ENCODE assay signal across 35 cellular contexts in the genomic region with DNA sequence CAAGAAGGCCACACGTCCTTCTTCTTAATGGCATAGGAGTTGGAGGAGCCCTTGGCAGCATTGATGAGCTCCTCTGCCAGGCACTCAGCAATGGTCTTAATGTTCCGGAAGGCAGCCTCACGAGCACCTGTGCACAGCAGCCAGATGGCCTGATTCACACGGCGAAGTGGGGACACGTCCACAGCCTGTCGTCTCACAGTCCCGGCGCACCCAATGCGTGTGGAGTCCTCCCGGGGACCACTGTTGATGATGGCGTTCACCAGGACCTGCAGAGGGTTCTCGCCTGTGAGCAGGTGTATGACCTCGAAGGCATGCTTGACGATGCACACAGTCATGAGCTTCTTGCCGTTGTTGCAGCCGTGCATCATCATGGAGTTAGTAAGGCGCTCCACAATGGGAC. TPM values are rescaled to one million over a fixed set of nuclear protein-coding genes. Genes with fewer than 3 reads are reported as not detected.
DNase-seq lines count a peak whose midpoint lies in the region; ATAC-seq, FAIRE-seq and TF ChIP-seq lines count a peak whose summit lies in the region.
"Had no signal": no experiment of that assay in that cellular context is flagged by ENCODE, and none has a peak within 500 bp of the region (broad histone marks: within the 10 kb centered on the region; RNA-seq: fewer than 3 reads in every experiment).

No MANE protein-coding gene starts in this region.

- POLR2A ChIA-PET in HepG2 (lab: Yijun Ruan, JAX) = no interaction called here

- H2AFZ ChIP-seq in HepG2 (ENCODE audit: low read length) = no peak overlapping the region

- TF ChIP-seq EP300 in HepG2 (IDR thresholded peaks at IDR 0.05; ENCODE audit: low read depth in 2 of 2, low read length in 2 of 2) (no peak), HepG2 (CRISPR knock-in tag; IDR thresholded peaks at IDR 0.05; ENCODE audit: borderline replicate concordance) (no peak), sigmoid colon (IDR thresholded peaks at IDR 0.05) (no peak)

- H3K4me3 ChIP-seq in HepG2 (replicated peaks in 1 of 3; ENCODE audit: insufficient read depth in 1 of 3, low read depth in 2 of 3, low read length in 3 of 3) (no peak overlapping the region), right lobe of liver (no peak overlapping the region), sigmoid colon (no peak overlapping the region)
- H3K4me3 ChIP-seq: A549; BLaER1; BLaER1 treated with 17β-estradiol and CSF1 and Interleukin-3, amounts not matched to agents 10 nM and 100 nM had no signal

- H3K9ac ChIP-seq in HepG2 (ENCODE audit: insufficient read depth, low read depth, low read length) = no peak overlapping the region
- H3K9ac ChIP-seq: BLaER1; BLaER1 treated with 17β-estradiol and CSF1 and Interleukin-3, amounts not matched to agents 10 nM and 100 nM had no signal

- H4K20me1 ChIP-seq in HepG2 (ENCODE audit: insufficient read depth, low read length) = no peaks in the 10 kb centered on the region
- H4K20me1 ChIP-seq: BLaER1; BLaER1 treated with 17β-estradiol and CSF1 and Interleukin-3, amounts not matched to agents 10 nM and 100 nM had no signal

- H3K27ac ChIP-seq in HepG2 (ENCODE audit: extremely low read length, insufficient read depth, low read length) (no peak overlapping the region), right lobe of liver (no peak overlapping the region), sigmoid colon (no peak overlapping the region)
- H3K27ac ChIP-seq: 22Rv1; A549; BLaER1; BLaER1 treated with 17β-estradiol and CSF1 and Interleukin-3, amounts not matched to agents 10 nM and 100 nM; C4-2B had no signal

- no peak overlapping the region for H3K27ac Mint-ChIP-seq in stimulated activated effector memory CD8-positive, alpha-beta T cell treated with anti-CD3 and anti-CD28 coated beads, Interleukin-12 subunit alpha, Interleukin-12 subunit beta, amount 100 ng/mL, for 72 hours
- H3K27ac Mint-ChIP-seq: B cell; CD14-positive monocyte; CD4-positive, alpha-beta T cell; CD8-positive, alpha-beta T cell had no signal

- ATAC-seq in HepG2 (no peak), right lobe of liver (no peak)
- ATAC-seq in stimulated activated effector memory CD8-positive, alpha-beta T cell treated with anti-CD3 and anti-CD28 coated beads, Interleukin-12 subunit alpha, Interleukin-12 subunit beta, amount 100 ng/mL, for 72 hours = no peak
- ATAC-seq: A549; CD8-positive, alpha-beta T cell had no signal

- TF ChIP-seq RAD21 in HepG2 (CRISPR knock-in tag; IDR thresholded peaks at IDR 0.05) = no peak

- no peak for DNase-seq in HepG2 (ENCODE audit: low spot score)
- no peak for DNase-seq in right lobe of liver
- DNase-seq in cerebellar cortex (ENCODE audit: low spot score) = peak; percentile 20
- DNase-seq in sigmoid colon = peak; percentile 55
- DNase-seq in ecto neural progenitor cell (ENCODE audit: low spot score) = no peak
- DNase-seq in stimulated activated effector memory CD8-positive, alpha-beta T cell treated with anti-CD3 and anti-CD28 coated beads, Interleukin-12 subunit alpha, Interleukin-12 subunit beta, amount 100 ng/mL, for 72 hours (ENCODE audit: low spot score in 2 of 2) = no peak
- DNase-seq: 8988T; ACHN; AML-193; BE2C; C1 segment of cervical spinal cord; Caco-2; Calu3; CD4-positive, alpha-beta memory T cell; CD4-positive, alpha-beta T cell; CD4-positive, CD25-positive, alpha-beta regulatory T cell; CD8-positive, alpha-beta memory T cell; CD8-positive, alpha-beta T cell; COR-L47; DMS 273 treated with DMSO at 0.1 percent for 48 hours; DMS153; DMS53; DMS79; DMS79 treated with DMSO at 0.1 percent for 48 hours; DND-41; EL had no signal

- in situ Hi-C loops in HepG2 (cut with HindIII; ENCODE audit: extremely low pct_ligation_motif_present, low pct_unique_long_range_greater_than_20kb) = no loop called here

- peaks cover 21% of the 10 kb centered on the region for H3K4me1 Mint-ChIP-seq in stimulated activated effector memory CD8-positive, alpha-beta T cell treated with anti-CD3 and anti-CD28 coated beads, Interleukin-12 subunit alpha, Interleukin-12 subunit beta, amount 100 ng/mL, for 72 hours
- H3K4me1 Mint-ChIP-seq: CD14-positive monocyte had no signal

- no TSS peak for BruUV-seq in HepG2 (replicated peaks; lab: Mats Ljungman, UMichigan)

- CTCF ChIA-PET in HepG2 (lab: Yijun Ruan, JAX; ENCODE audit: low intra/inter-chr PET ratio, low total read pairs) = no interaction called here

- no peak for TF ChIP-seq POLR2A in HepG2 (IDR thresholded peaks at IDR 0.05; ENCODE audit: insufficient read depth in 1 of 2, low read depth in 2 of 2, low read length in 2 of 2)
- no peak for TF ChIP-seq POLR2A in right lobe of liver (IDR thresholded peaks at IDR 0.05)
- TF ChIP-seq POLR2A in sigmoid colon (IDR thresholded peaks at IDR 0.05) = no peak

- FAIRE-seq in HepG2 (lab: Jason Lieb, UNC) = no peak
- FAIRE-seq: A204.1, A549, D721Med had no signal

- H3K4me1 ChIP-seq in HepG2 (ENCODE audit: insufficient read depth, low read length) (peaks cover 25% of the 10 kb centered on the region), right lobe of liver (peaks cover 0 to 20% (median 5%) of the 10 kb centered on the region in 4 donors), sigmoid colon (peaks cover 0 to 11% (median 5%) of the 10 kb centered on the region in 4 donors)
- H3K4me1 ChIP-seq: BE2C had no signal

- H3K27me3 ChIP-seq in HepG2 (ENCODE audit: control insufficient read depth in 1 of 2, insufficient read depth in 2 of 2, low read length in 2 of 2) (no peaks in the 10 kb centered on the region), right lobe of liver (no peaks in the 10 kb centered on the region), sigmoid colon (no peaks in the 10 kb centered on the region)
- H3K27me3 ChIP-seq: BE2C; BLaER1; BLaER1 treated with 17β-estradiol and CSF1 and Interleukin-3, amounts not matched to agents 10 nM and 100 nM had no signal

- H3K9me3 Mint-ChIP-seq in stimulated activated effector memory CD8-positive, alpha-beta T cell treated with anti-CD3 and anti-CD28 coated beads, Interleukin-12 subunit alpha, Interleukin-12 subunit beta, amount 100 ng/mL, for 72 hours = peaks cover 6% of the 10 kb centered on the region
- H3K9me3 Mint-ChIP-seq: CD4-positive, alpha-beta T cell had no signal

- no peaks in the 10 kb centered on the region for H3K36me3 ChIP-seq in HepG2 (replicated peaks in 1 of 2; ENCODE audit: control insufficient read depth in 1 of 2, insufficient read depth in 2 of 2, low read length in 2 of 2)
- no peaks in the 10 kb centered on the region for H3K36me3 ChIP-seq in right lobe of liver
- H3K36me3 ChIP-seq in sigmoid colon = peaks cover 0 to 8% (median 0%) of the 10 kb centered on the region in 4 donors

- TF ChIP-seq CTCF in HepG2 (CRISPR knock-in tag; IDR thresholded peaks at IDR 0.05) (no peak), right lobe of liver (IDR thresholded peaks at IDR 0.05) (no peak), sigmoid colon (IDR thresholded peaks at IDR 0.05) (no peak)

- H3K9me3 ChIP-seq in HepG2 (ENCODE audit: low read length) (peaks cover 8% of the 10 kb centered on the region; the same call in 1 of the 2 replicates), right lobe of liver (no peaks in the 10 kb centered on the region), sigmoid colon (no peaks in the 10 kb centered on the region)
- H3K9me3 ChIP-seq: A549, BE2C had no signal

- intact Hi-C loops in HepG2 (cut with micrococcal nuclease; ENCODE audit: unreplicated experiment) = loop anchor here (10.0 kb wide), 1 partner anchor 1226 kb away; the partner anchor contains the start of gene DCBLD1
- intact Hi-C loops in right lobe of liver (cut with DNase I) = no loop called here
- intact Hi-C loops in sigmoid colon (cut with DNase I) = no loop called here

- 96% methylated on average over 17 of the region's 18 CpGs for WGBS in HepG2 (ENCODE audit: low lambda C conversion rate)
- 67% methylated on average over 1 of the region's 18 CpGs for WGBS in right lobe of liver (ENCODE audit: insufficient coverage, low coverage, low lambda C conversion rate, missing lambda C conversion rate)
- WGBS in sigmoid colon, 2 donors = 96 to 97% methylated on average over 18 of the region's 18 CpGs

- H3K36me3 Mint-ChIP-seq in stimulated activated effector memory CD8-positive, alpha-beta T cell treated with anti-CD3 and anti-CD28 coated beads, Interleukin-12 subunit alpha, Interleukin-12 subunit beta, amount 100 ng/mL, for 72 hours = no peaks in the 10 kb centered on the region
- H3K36me3 Mint-ChIP-seq: CD14-positive monocyte had no signal

- H3K4me3 Mint-ChIP-seq in stimulated activated effector memory CD8-positive, alpha-beta T cell treated with anti-CD3 and anti-CD28 coated beads, Interleukin-12 subunit alpha, Interleukin-12 subunit beta, amount 100 ng/mL, for 72 hours = no peak overlapping the region
- H3K4me3 Mint-ChIP-seq: B cell; CD14-positive monocyte; CD4-positive, alpha-beta memory T cell; CD4-positive, alpha-beta T cell; CD4-positive, CD25-positive, alpha-beta regulatory T cell; CD8-positive, alpha-beta memory T cell; CD8-positive, alpha-beta T cell had no signal

- H3K4me2 ChIP-seq in HepG2 (ENCODE audit: low read depth, low read length) = no peak overlapping the region
- H3K4me2 ChIP-seq: A549; BLaER1; BLaER1 treated with 17β-estradiol and CSF1 and Interleukin-3, amounts not matched to agents 10 nM and 100 nM had no signal

- H3K79me2 ChIP-seq in HepG2 (ENCODE audit: insufficient read depth, low read length) = peaks cover 11% of the 10 kb centered on the region

RNA-seq across cellular contexts. Expression of gene TSPYL4, which starts 4.6 kb away (rescaled TPM):
- total RNA-seq in HepG2 (2016; rRNA removed; fragmentation: Illumina TruSeq; extraction: Trizol) (19.7 and 24.0 TPM in 2 replicates), right lobe of liver (1 to 10 TPM; 2.7 to 8.5 (median 3.5) TPM), sigmoid colon (10 to 100 TPM; 15.1 to 18.5 (median 15.5) TPM)
- total RNA-seq in HepG2 (2016; cell fraction: cytosol; rRNA removed; fragmentation: Illumina TruSeq; extraction: Trizol; ENCODE audit: low read depth) = 1.1 TPM in 2 replicates
- total RNA-seq in HepG2 (2016; cell fraction: insoluble cytoplasmic fraction; rRNA removed; fragmentation: Illumina TruSeq; extraction: Trizol) = 20.0 and 20.4 TPM in 2 replicates
- 6.4 and 6.9 TPM in 2 replicates for total RNA-seq in HepG2 (2016; cell fraction: membrane; rRNA removed; fragmentation: Illumina TruSeq; extraction: Trizol)
- total RNA-seq in HepG2 (2016; cell fraction: nucleus; rRNA removed; fragmentation: Illumina TruSeq; extraction: Trizol) = 18.6 and 19.0 TPM in 2 replicates
- polyA plus RNA-seq in HepG2 (2011; rRNA removed) (18.0 and 20.4 TPM in 2 replicates), sigmoid colon (10 to 100 TPM in 1 of 3 donors, 1 to 10 TPM in 2; 3.0 to 10.4 (median 4.2) TPM)
- 11.2 and 16.9 TPM in 2 replicates for polyA plus RNA-seq in HepG2 (2011; cell fraction: cytosol; rRNA removed)
- 25.8 and 34.6 TPM in 2 replicates for polyA plus RNA-seq in HepG2 (2011; cell fraction: nucleus; rRNA removed)
- polyA plus RNA-seq in HepG2 (2012) = 15.2 and 16.7 TPM in 2 replicates
- 0.89 and 0.94 TPM in 2 replicates for polyA plus RNA-seq in HepG2 (2016; cell fraction: cytosol; fragmentation: Illumina TruSeq; extraction: Trizol; ENCODE audit: low read depth)
- polyA plus RNA-seq in HepG2 (2016; cell fraction: insoluble cytoplasmic fraction; fragmentation: Illumina TruSeq; extraction: Trizol; ENCODE audit: low read depth) = 27.8 and 29.9 TPM in 2 replicates
- polyA plus RNA-seq in HepG2 (2016; cell fraction: membrane; fragmentation: Illumina TruSeq; extraction: Trizol; ENCODE audit: low read depth) = 3.6 and 4.2 TPM in 2 replicates
- 31.9 and 32.8 TPM in 2 replicates for polyA plus RNA-seq in HepG2 (2016; cell fraction: nucleus; fragmentation: Illumina TruSeq; extraction: Trizol; ENCODE audit: insufficient read depth, low read depth)
- 11.2 and 20.8 TPM in 2 replicates for polyA minus RNA-seq in HepG2 (2011; rRNA and poly(A)+ RNA removed; ENCODE audit: low replicate concordance)
- 8.8 and 9.8 TPM in 2 replicates for polyA minus RNA-seq in HepG2 (2011; cell fraction: cytosol; rRNA and poly(A)+ RNA removed)
- polyA minus RNA-seq in HepG2 (2011; cell fraction: nucleus; rRNA and poly(A)+ RNA removed) = 11.8 and 15.0 TPM in 2 replicates

RNA-seq across cellular contexts. Expression of gene TSPYL1, which starts 21.2 kb away (rescaled TPM):
- total RNA-seq in HepG2 (2016; rRNA removed; fragmentation: Illumina TruSeq; extraction: Trizol) (93.0 and 102 TPM in 2 replicates), right lobe of liver (10 to 100 TPM; 29.1 to 70.4 (median 50.9) TPM), sigmoid colon (10 to 100 TPM; 52.8 to 79.6 (median 65.8) TPM)
- 6.2 and 7.3 TPM in 2 replicates for total RNA-seq in HepG2 (2016; cell fraction: cytosol; rRNA removed; fragmentation: Illumina TruSeq; extraction: Trizol; ENCODE audit: low read depth)
- 86.9 and 96.9 TPM in 2 replicates for total RNA-seq in HepG2 (2016; cell fraction: insoluble cytoplasmic fraction; rRNA removed; fragmentation: Illumina TruSeq; extraction: Trizol)
- total RNA-seq in HepG2 (2016; cell fraction: membrane; rRNA removed; fragmentation: Illumina TruSeq; extraction: Trizol) = 27.1 and 29.7 TPM in 2 replicates
- 43.2 and 44.5 TPM in 2 replicates for total RNA-seq in HepG2 (2016; cell fraction: nucleus; rRNA removed; fragmentation: Illumina TruSeq; extraction: Trizol)
- polyA plus RNA-seq in HepG2 (2011; rRNA removed) (28.3 and 33.0 TPM in 2 replicates), sigmoid colon (10 to 100 TPM; 24.6 to 39.0 (median 30.1) TPM)
- polyA plus RNA-seq in HepG2 (2011; cell fraction: cytosol; rRNA removed) = 20.4 and 29.5 TPM in 2 replicates
- 10.7 and 13.8 TPM in 2 replicates for polyA plus RNA-seq in HepG2 (2011; cell fraction: nucleus; rRNA removed)
- polyA plus RNA-seq in HepG2 (2012) = 34.7 and 37.0 TPM in 2 replicates
- 3.1 and 3.8 TPM in 2 replicates for polyA plus RNA-seq in HepG2 (2016; cell fraction: cytosol; fragmentation: Illumina TruSeq; extraction: Trizol; ENCODE audit: low read depth)
- polyA plus RNA-seq in HepG2 (2016; cell fraction: insoluble cytoplasmic fraction; fragmentation: Illumina TruSeq; extraction: Trizol; ENCODE audit: low read depth) = 70.1 and 81.8 TPM in 2 replicates
- polyA plus RNA-seq in HepG2 (2016; cell fraction: membrane; fragmentation: Illumina TruSeq; extraction: Trizol; ENCODE audit: low read depth) = 12.6 and 14.3 TPM in 2 replicates
- 43.9 and 44.2 TPM in 2 replicates for polyA plus RNA-seq in HepG2 (2016; cell fraction: nucleus; fragmentation: Illumina TruSeq; extraction: Trizol; ENCODE audit: insufficient read depth, low read depth)
- 96.9 and 99.6 TPM in 2 replicates for polyA minus RNA-seq in HepG2 (2011; rRNA and poly(A)+ RNA removed; ENCODE audit: low replicate concordance)
- 45.5 and 51.8 TPM in 2 replicates for polyA minus RNA-seq in HepG2 (2011; cell fraction: cytosol; rRNA and poly(A)+ RNA removed)
- 24.7 and 35.2 TPM in 2 replicates for polyA minus RNA-seq in HepG2 (2011; cell fraction: nucleus; rRNA and poly(A)+ RNA removed)

Comparison
In these comparisons a context has a peak if more than half of its experiments do, and no peak if none do; other contexts are left out.
1. DNase-seq: peak in cerebellar cortex (single experiment) and sigmoid colon (single experiment); none in HepG2 (single experiment), right lobe of liver (0 of 3), ecto neural progenitor cell (single experiment) and stimulated activated effector memory CD8-positive, alpha-beta T cell treated with anti-CD3 and anti-CD28 coated beads, Interleukin-12 subunit alpha, Interleukin-12 subunit beta, amount 100 ng/mL, for 72 hours (0 of 2).